ENCODE assay signal across 24 cellular contexts in genomic region chr6:120918137-120918536, GRCh38.
DNase-seq lines count a peak whose midpoint lies in the region; ATAC-seq and TF ChIP-seq lines count a peak whose summit lies in the region.
"Had no signal": no experiment of that assay in that cellular context is flagged by ENCODE, and none has a peak within 500 bp of the region (broad histone marks: within the 10 kb centered on the region; RNA-seq: fewer than 3 reads in every experiment).

No MANE protein-coding gene starts in this region.

- H3K79me2 ChIP-seq in ACC112 (ENCODE audit: control insufficient read depth, insufficient read depth, low read length, unreplicated experiment) (no peaks in the 10 kb centered on the region), hepatocyte (no peaks in the 10 kb centered on the region)

- ATAC-seq in GM18870 (IDR thresholded peaks at IDR 0.05; ENCODE audit: unreplicated experiment) = peak; percentile 67
- ATAC-seq in GM21515 (IDR thresholded peaks at IDR 0.05; ENCODE audit: unreplicated experiment) = peak; percentile 51
- ATAC-seq in HG03575 (IDR thresholded peaks at IDR 0.05; ENCODE audit: extremely low read depth, insufficient number of reproducible peaks, low FRiP score, unreplicated experiment) = peak; percentile 40
- no peak for ATAC-seq in HG03135 (IDR thresholded peaks at IDR 0.05; ENCODE audit: unreplicated experiment)
- ATAC-seq: GM23338 had no signal

- H2AFZ ChIP-seq in ACC112 (ENCODE audit: low read length, unreplicated experiment) (peak overlapping the region; percentile 73), hepatocyte (no peak overlapping the region)
- H2AFZ ChIP-seq: GM23338 had no signal

- no peaks in the 10 kb centered on the region for H3K27me3 ChIP-seq in ACC112 (ENCODE audit: insufficient read depth, low read length)
- H3K27me3 ChIP-seq in hepatocyte = no peaks in the 10 kb centered on the region
- H3K27me3 ChIP-seq: BLaER1 treated with 17β-estradiol and CSF1 and Interleukin-3, amounts not matched to agents 10 nM and 100 nM had no signal

- H3K4me1 ChIP-seq in ACC112 (ENCODE audit: control insufficient read depth, insufficient read depth, low read length, unreplicated experiment) (no peaks in the 10 kb centered on the region), hepatocyte (ENCODE audit: insufficient read depth) (no peaks in the 10 kb centered on the region)
- H3K4me1 ChIP-seq: BLaER1 treated with 17β-estradiol and CSF1 and Interleukin-3, amounts not matched to agents 10 nM and 100 nM; Caco-2 had no signal

- H4K20me1 ChIP-seq in hepatocyte (ENCODE audit: insufficient read depth, poor library complexity, severe bottlenecking) = no peaks in the 10 kb centered on the region
- H4K20me1 ChIP-seq: BLaER1 treated with 17β-estradiol and CSF1 and Interleukin-3, amounts not matched to agents 10 nM and 100 nM had no signal

- no peak overlapping the region for H3K4me2 ChIP-seq in hepatocyte
- H3K4me2 ChIP-seq: BLaER1 treated with 17β-estradiol and CSF1 and Interleukin-3, amounts not matched to agents 10 nM and 100 nM; GM23338; SK-N-SH had no signal

- 44% methylated on average over 1 of the region's 1 CpG for WGBS in hepatocyte (ENCODE audit: low lambda C conversion rate, missing lambda C conversion rate)

- no peaks in the 10 kb centered on the region for H3K9me2 ChIP-seq in hepatocyte (replicated peaks; ENCODE audit: insufficient read depth)
- H3K9me2 ChIP-seq: SK-N-SH had no signal

- H3K27ac ChIP-seq in ACC112 (ENCODE audit: low read depth, low read length) = no peak overlapping the region
- no peak overlapping the region for H3K27ac ChIP-seq in hepatocyte
- H3K27ac ChIP-seq: 22Rv1; BLaER1 treated with 17β-estradiol and CSF1 and Interleukin-3, amounts not matched to agents 10 nM and 100 nM; RWPE1 had no signal

- H3K36me3 ChIP-seq in ACC112 (ENCODE audit: insufficient read depth, low read length) (no peaks in the 10 kb centered on the region), hepatocyte (replicated peaks; ENCODE audit: insufficient read depth, low read depth) (no peaks in the 10 kb centered on the region)
- H3K36me3 ChIP-seq: BLaER1 treated with 17β-estradiol and CSF1 and Interleukin-3, amounts not matched to agents 10 nM and 100 nM had no signal

- DNase-seq in T-helper 9 cell (no peak), NK-92 (lab: John Stamatoyannopoulos, UW; ENCODE audit: unreplicated experiment) (no peak), hepatocyte (ENCODE audit: low spot score) (no peak)
- DNase-seq: Caco-2; CD4-positive, alpha-beta memory T cell; DND-41; HCEC 1CT; NCI-H1048; NCI-H1417 treated with DMSO at 0.1 percent for 48 hours; NCI-H187; NCI-H446; NCI-H526; SHP77 treated with DMSO at 0.1 percent for 48 hours; SK-N-SH; T-helper 2 cell had no signal

- TF ChIP-seq CTCF in hepatocyte (IDR thresholded peaks at IDR 0.05; ENCODE audit: poor library complexity) = no peak

- no peaks in the 10 kb centered on the region for H3K9me3 ChIP-seq in hepatocyte (ENCODE audit: low read depth)
- H3K9me3 ChIP-seq: BLaER1 treated with 17β-estradiol and CSF1 and Interleukin-3, amounts not matched to agents 10 nM and 100 nM; Caco-2; SK-N-SH had no signal

- H3K4me3 ChIP-seq in ACC112 (ENCODE audit: low read depth, low read length) (no peak overlapping the region), hepatocyte (no peak overlapping the region)
- H3K4me3 ChIP-seq: BLaER1 treated with 17β-estradiol and CSF1 and Interleukin-3, amounts not matched to agents 10 nM and 100 nM; GM23338 had no signal
